Comparison of ENCODE assay signal across 9 cellular contexts in the genomic region with DNA sequence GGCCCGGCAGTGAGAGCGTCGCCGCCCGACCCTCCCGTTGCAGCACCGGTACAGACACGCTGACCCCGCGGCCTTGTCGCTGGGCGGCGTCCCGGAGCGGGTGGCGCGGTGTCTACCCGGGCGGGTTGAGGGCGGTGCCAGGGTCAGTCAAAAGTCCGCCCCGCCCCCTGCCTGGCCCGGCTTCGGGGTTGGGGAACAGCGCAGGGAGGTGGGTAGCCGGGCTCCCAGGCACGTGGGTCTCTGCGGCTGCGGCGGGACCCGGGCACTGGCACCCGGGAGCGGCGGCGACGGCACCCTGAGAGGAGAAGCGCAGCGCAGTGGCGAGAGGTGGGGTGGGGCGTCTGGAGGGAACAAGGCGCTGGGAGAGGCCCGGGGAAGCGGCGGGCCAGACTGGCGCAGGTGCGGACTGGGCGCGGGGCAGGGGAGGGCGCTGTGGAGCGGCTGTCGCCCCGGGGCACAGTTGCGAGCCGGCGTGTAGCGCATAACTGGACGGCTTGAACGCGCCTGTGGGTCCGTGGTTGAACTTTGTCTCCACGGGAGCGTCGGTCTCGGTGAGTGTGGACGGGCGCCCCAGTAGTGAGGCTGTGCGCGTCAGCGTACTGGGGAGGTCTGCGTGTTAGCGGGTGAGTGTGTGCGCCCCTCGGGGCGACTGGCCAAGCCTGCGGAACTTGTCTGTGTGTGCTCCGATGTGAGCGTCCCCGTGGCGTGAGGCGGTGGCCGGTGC. TPM values are rescaled to one million over a fixed set of nuclear protein-coding genes. Genes with fewer than 3 reads are reported as not detected.
A peak's percentile ranks its signal among the peaks of the same experiment; 100 is the strongest.
DNase-seq lines count a peak whose midpoint lies in the region; ATAC-seq, FAIRE-seq and TF ChIP-seq lines count a peak whose summit lies in the region.
"Had no signal": no experiment of that assay in that cellular context is flagged by ENCODE, and none has a peak within 500 bp of the region (broad histone marks: within the 10 kb centered on the region; RNA-seq: fewer than 3 reads in every experiment).

Gene P2RY2, plus strand, starts transcription at position 176 of the 724 bp plus-strand sequence. CDS start 15,879 bp downstream, outside the sequence.

- H3K9ac ChIP-seq in NT2/D1 (ENCODE audit: insufficient read length, low read depth) = peak within 1 kb of the TSS; percentile 67

- no peak for TF ChIP-seq EP300 in A549 (IDR thresholded peaks at IDR 0.05)

- WGBS in A549 (ENCODE audit: missing lambda C conversion rate) = 0% methylated on average over 23 of the region's 81 CpGs
- WGBS in adrenal gland, 4 donors = 1 to 5% (median 4%) methylated on average over 40 to 81 of the region's 81 CpGs; no CpG with 5 or more reads in 1 of the 4 donors

- H3K4me1 ChIP-seq in A549 (peaks cover 16% of the 10 kb centered on the region), NT2/D1 (ENCODE audit: insufficient read depth, insufficient read length) (peaks cover 2% of the 10 kb centered on the region), adrenal gland (replicated peaks in 1 of 2) (peaks cover 12 to 30% of the 10 kb centered on the region in 2 donors), gastrocnemius medialis (peaks cover 72 to 85% of the 10 kb centered on the region in 2 donors)

- ATAC-seq in A549 (peak; percentile 90 to 94), gastrocnemius medialis (peak; percentile 47 to 70), HG03097 (IDR thresholded peaks at IDR 0.05; ENCODE audit: low FRiP score, unreplicated experiment) (no peak)

- TF ChIP-seq POLR2A in A549 (IDR thresholded peaks at IDR 0.05; ENCODE audit: low read length) (peak; percentile 79), adrenal gland (IDR thresholded peaks at IDR 0.05) (peak in 1 of 2 donors; percentile 48), gastrocnemius medialis (IDR thresholded peaks at IDR 0.05) (peak; percentile 88 to 91)

- peak in 1 of 2 experiments; percentile 31; a peak in 3 of 5 replicates for TF ChIP-seq RAD21 in A549 (conservative IDR thresholded peaks at IDR 0.05 in 1 of 2, IDR thresholded peaks at IDR 0.05 in 1 of 2)

- FAIRE-seq in A549 (lab: Jason Lieb, UNC) = no peak
- FAIRE-seq: islet of Langerhans had no signal

- H3K27ac ChIP-seq in A549 (peak within 1 kb of the TSS; percentile 68 to 91), adrenal gland (peak within 1 kb of the TSS in 3 of 5 donors; percentile 56 to 72 (median 57)), gastrocnemius medialis (peak within 1 kb of the TSS; percentile 85 to 97 (median 94))

- H3K9me3 ChIP-seq in A549 (no peaks in the 10 kb centered on the region), NT2/D1 (ENCODE audit: insufficient read depth, low read length) (no peaks in the 10 kb centered on the region), adrenal gland (replicated peaks in 1 of 3) (no peaks in the 10 kb centered on the region), gastrocnemius medialis (no peaks in the 10 kb centered on the region)

- DNase-seq in A549 (ENCODE audit: low read depth in 1 of 2, low spot score in 1 of 2) (peak; percentile 72 to 82), GM13976 (ENCODE audit: low spot score) (peak; percentile 72), NT2/D1 (ENCODE audit: low read depth, low spot score) (peak; percentile 38), adrenal gland (peak; percentile 66 to 91 (median 82)), gastrocnemius medialis (peak; percentile 74 to 93), middle frontal gyrus (ENCODE audit: extremely low spot score, low spot score) (no peak)

- CTCF ChIA-PET in A549 (lab: Yijun Ruan, JAX) = interaction anchor here (0.6 to 4.0 kb wide), 26 partner anchors 9 to 488 kb away, joined by 3 to 39 read pairs (median 4); no protein-coding TSS in a partner anchor

- TF ChIP-seq CTCF in A549 (IDR thresholded peaks at IDR 0.05) = peak; percentile 74
- TF ChIP-seq CTCF in GM13976 (IDR thresholded peaks at IDR 0.05; ENCODE audit: borderline replicate concordance, control extremely low read depth, extremely low read depth, insufficient read depth, missing control alignments) = peak; percentile 41
- peak; percentile 32 to 61 (median 49) for TF ChIP-seq CTCF in adrenal gland (IDR thresholded peaks at IDR 0.05)
- peak; percentile 64 to 79 (median 69) for TF ChIP-seq CTCF in gastrocnemius medialis (IDR thresholded peaks at IDR 0.05 in 4 of 5, conservative IDR thresholded peaks at IDR 0.05 in 1 of 5)

- intact Hi-C loops in adrenal gland (cut with DNase I) (no loop called here), gastrocnemius medialis (cut with DNase I; ENCODE audit: low total_unique reads) (loop anchor here (1.0 kb wide), 1 partner anchor 18 kb away; no protein-coding TSS in a partner anchor)

- no peaks in the 10 kb centered on the region for H3K36me3 ChIP-seq in NT2/D1 (ENCODE audit: insufficient read depth, insufficient read length, low read length)
- no peaks in the 10 kb centered on the region for H3K36me3 ChIP-seq in adrenal gland (replicated peaks in 1 of 2)
- H3K36me3 ChIP-seq in gastrocnemius medialis = no peaks in the 10 kb centered on the region

- peak within 1 kb of the TSS; percentile 96 for H3K4me2 ChIP-seq in A549

- POLR2A ChIA-PET in A549 (lab: Yijun Ruan, JAX) = no interaction called here

- H3K27me3 ChIP-seq in NT2/D1 (ENCODE audit: insufficient read depth, insufficient read length) (peaks cover 43% of the 10 kb centered on the region), adrenal gland (no peaks in the 10 kb centered on the region), gastrocnemius medialis (no peaks in the 10 kb centered on the region)

- peak within 1 kb of the TSS; percentile 43 for H3K4me3 ChIP-seq in A549
- H3K4me3 ChIP-seq in NT2/D1 (ENCODE audit: insufficient read length, low read depth) = peak within 1 kb of the TSS; percentile 46
- H3K4me3 ChIP-seq in adrenal gland = peak within 1 kb of the TSS in 3 of 4 donors; percentile 7 to 62 (median 38)
- peak within 1 kb of the TSS; percentile 52 for H3K4me3 ChIP-seq in iPS-11a (ENCODE audit: low read depth, low read length)
- H3K4me3 ChIP-seq in gastrocnemius medialis = peak within 1 kb of the TSS; percentile 62 to 78 (median 70)

- in situ Hi-C loops in GM13976 (cut with MboI; ENCODE audit: low sequenced_read_pairs, unreplicated experiment) (no loop called here), gastrocnemius medialis (cut with MboI; ENCODE audit: low sequenced_read_pairs in 4 of 4) (no loop called here)

TF ChIP-seq in A549, 52 proteins besides CTCF, POLR2A, EP300 and RAD21 (continues in another document):
- TF ChIP-seq, protein P1, sequence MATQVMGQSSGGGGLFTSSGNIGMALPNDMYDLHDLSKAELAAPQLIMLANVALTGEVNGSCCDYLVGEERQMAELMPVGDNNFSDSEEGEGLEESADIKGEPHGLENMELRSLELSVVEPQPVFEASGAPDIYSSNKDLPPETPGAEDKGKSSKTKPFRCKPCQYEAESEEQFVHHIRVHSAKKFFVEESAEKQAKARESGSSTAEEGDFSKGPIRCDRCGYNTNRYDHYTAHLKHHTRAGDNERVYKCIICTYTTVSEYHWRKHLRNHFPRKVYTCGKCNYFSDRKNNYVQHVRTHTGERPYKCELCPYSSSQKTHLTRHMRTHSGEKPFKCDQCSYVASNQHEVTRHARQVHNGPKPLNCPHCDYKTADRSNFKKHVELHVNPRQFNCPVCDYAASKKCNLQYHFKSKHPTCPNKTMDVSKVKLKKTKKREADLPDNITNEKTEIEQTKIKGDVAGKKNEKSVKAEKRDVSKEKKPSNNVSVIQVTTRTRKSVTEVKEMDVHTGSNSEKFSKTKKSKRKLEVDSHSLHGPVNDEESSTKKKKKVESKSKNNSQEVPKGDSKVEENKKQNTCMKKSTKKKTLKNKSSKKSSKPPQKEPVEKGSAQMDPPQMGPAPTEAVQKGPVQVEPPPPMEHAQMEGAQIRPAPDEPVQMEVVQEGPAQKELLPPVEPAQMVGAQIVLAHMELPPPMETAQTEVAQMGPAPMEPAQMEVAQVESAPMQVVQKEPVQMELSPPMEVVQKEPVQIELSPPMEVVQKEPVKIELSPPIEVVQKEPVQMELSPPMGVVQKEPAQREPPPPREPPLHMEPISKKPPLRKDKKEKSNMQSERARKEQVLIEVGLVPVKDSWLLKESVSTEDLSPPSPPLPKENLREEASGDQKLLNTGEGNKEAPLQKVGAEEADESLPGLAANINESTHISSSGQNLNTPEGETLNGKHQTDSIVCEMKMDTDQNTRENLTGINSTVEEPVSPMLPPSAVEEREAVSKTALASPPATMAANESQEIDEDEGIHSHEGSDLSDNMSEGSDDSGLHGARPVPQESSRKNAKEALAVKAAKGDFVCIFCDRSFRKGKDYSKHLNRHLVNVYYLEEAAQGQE (IDR thresholded peaks at IDR 0.05) = no peak
- TF ChIP-seq HMGXB4 (CRISPR knock-in tag; IDR thresholded peaks at IDR 0.05; ENCODE audit: borderline replicate concordance) (no peak), CHD4 (IDR thresholded peaks at IDR 0.05; ENCODE audit: borderline replicate concordance) (no peak), FOXS1 (CRISPR knock-in tag; IDR thresholded peaks at IDR 0.05) (no peak), ZFP36 (IDR thresholded peaks at IDR 0.05; ENCODE audit: borderline replicate concordance, partially characterized antibody) (no peak), BHLHE40 (IDR thresholded peaks at IDR 0.05; ENCODE audit: low read depth, low read length) (no peak), HES2 (IDR thresholded peaks at IDR 0.05) (no peak), MAFK (IDR thresholded peaks at IDR 0.05; ENCODE audit: partially characterized antibody) (no peak)

RNA-seq across cellular contexts. Expression of gene P2RY2, which starts in this region (rescaled TPM):
- polyA plus RNA-seq in A549 (2011; rRNA removed) (3.7 and 5.2 TPM in 2 replicates), A549 (2017; fragmentation: RNase III; extraction: RNeasy Plus Mini Kit Qiagen cat#74134 plus additional on column Dnase treatment) (6.1 to 6.4 TPM (median 6.4 TPM) in 3 replicates), adrenal gland (1 to 10 TPM; 1.3 to 8.7 (median 2.2) TPM)
- polyA plus RNA-seq in A549 (2012; cell fraction: cytosol; rRNA removed) = 7.6 and 11.4 TPM in 2 replicates
- 10.3 and 15.5 TPM in 2 replicates for polyA plus RNA-seq in A549 (2012; cell fraction: nucleus; rRNA removed)
- polyA minus RNA-seq in A549 (2011; rRNA and poly(A)+ RNA removed) = 6.8 and 8.8 TPM in 2 replicates
- total RNA-seq in adrenal gland (10 to 100 TPM in 1 of 8 donors, 1 to 10 TPM in 7; 1.8 to 51.6 (median 8.4) TPM), gastrocnemius medialis (10 to 100 TPM; 21.8 to 52.6 (median 44.5) TPM)
